10 cellular contexts compared by ENCODE assay signal in genomic region chr15:66670698-66671580, GRCh38. TPM values are rescaled to one million over a fixed set of nuclear protein-coding genes. Genes with fewer than 3 reads are reported as not detected.
A peak's percentile ranks its signal among the peaks of the same experiment; 100 is the strongest.
DNase-seq lines count a peak whose midpoint lies in the region; ATAC-seq, FAIRE-seq and TF ChIP-seq lines count a peak whose summit lies in the region.
"Had no signal": no experiment of that assay in that cellular context is flagged by ENCODE, and none has a peak within 500 bp of the region (broad histone marks: within the 10 kb centered on the region; RNA-seq: fewer than 3 reads in every experiment).

No MANE protein-coding gene starts in this region.

- peaks cover 19% of the 10 kb centered on the region for H3K4me1 Mint-ChIP-seq in neural crest cell

- no peak for ATAC-seq in heart left ventricle

- H3K27ac ChIP-seq in heart left ventricle = no peak overlapping the region

- no peak for FAIRE-seq in urothelium cell line (lab: Jason Lieb, UNC)
- FAIRE-seq: RCC 7860 had no signal

- no peak overlapping the region for H3K4me3 Mint-ChIP-seq in neural crest cell

- H3K36me3 ChIP-seq in ES-I3 (ENCODE audit: insufficient read depth, low read length) = no peaks in the 10 kb centered on the region
- H3K36me3 ChIP-seq in heart left ventricle = no peaks in the 10 kb centered on the region

- H3K4me3 ChIP-seq in heart left ventricle = no peak overlapping the region

- H3K9me3 Mint-ChIP-seq in neural crest cell = peaks cover 3% of the 10 kb centered on the region

- H3K27ac Mint-ChIP-seq in neural crest cell (ENCODE audit: unreplicated experiment) = peak overlapping the region; percentile 70

- TF ChIP-seq POLR2A in heart left ventricle (IDR thresholded peaks at IDR 0.05) = no peak

- peak; percentile 47 for DNase-seq in NCI-H2196 treated with DMSO at 0.1 percent for 48 hours (lab: John Stamatoyannopoulos, UW; ENCODE audit: unreplicated experiment)
- DNase-seq in cerebellar cortex (ENCODE audit: low spot score) = peak; percentile 27
- no peak for DNase-seq in neural crest cell (ENCODE audit: low read depth, low spot score)
- DNase-seq in urothelium cell line (ENCODE audit: low spot score) = no peak
- no peak for DNase-seq in effector CD4-positive, alpha-beta T cell
- DNase-seq in heart left ventricle = no peak
- DNase-seq in dermis blood vessel endothelial cell = no peak
- DNase-seq: amniotic stem cell had no signal

- H3K9ac ChIP-seq in ES-I3 (ENCODE audit: low read depth, low read length) = peak overlapping the region; percentile 16; the same call in 1 of the 2 replicates

- 80 to 83% (median 82%) methylated on average over 19 to 23 of the region's 23 CpGs for whole genome bisulfite sequencing in heart left ventricle, 4 donors

- H3K27me3 Mint-ChIP-seq in neural crest cell (ENCODE audit: low read depth) = no peaks in the 10 kb centered on the region

- peaks cover 20% of the 10 kb centered on the region for H3K4me1 ChIP-seq in ES-I3 (ENCODE audit: insufficient read depth, low read length)
- peaks cover 0 to 10% (median 0%) of the 10 kb centered on the region in 12 donors for H3K4me1 ChIP-seq in heart left ventricle

- intact Hi-C loops in heart left ventricle (cut with DNase I) = loop anchor here in 1 of 10 donors (5.0 kb wide), 1 partner anchor 39 kb away; no protein-coding TSS in a partner anchor

- H3K27me3 ChIP-seq in heart left ventricle = no peaks in the 10 kb centered on the region

- H3K36me3 Mint-ChIP-seq in neural crest cell (ENCODE audit: low read depth) = no peaks in the 10 kb centered on the region

- TF ChIP-seq CTCF in neural crest cell (conservative IDR thresholded peaks at IDR 0.05) (no peak), heart left ventricle (IDR thresholded peaks at IDR 0.05) (no peak)

- H3K9me3 ChIP-seq in ES-I3 (ENCODE audit: control insufficient read depth, insufficient read depth, low read length) = peaks cover 4% of the 10 kb centered on the region; the same call in 1 of the 2 replicates
- peaks cover 0 to 8% (median 0%) of the 10 kb centered on the region in 12 donors for H3K9me3 ChIP-seq in heart left ventricle

RNA-seq across cellular contexts. Expression of gene SMAD6, which starts 31.1 kb away (rescaled TPM):
- total RNA-seq in neural crest cell = 4.7 and 5.4 TPM in 2 replicates
- 10 to 100 TPM; 14.4 to 65.9 (median 20.8) TPM for total RNA-seq in heart left ventricle
- polyA plus RNA-seq in heart left ventricle = 10 to 100 TPM; 10.4 to 19.0 TPM
- total RNA-seq in dermis blood vessel endothelial cell = 10.1 and 11.9 TPM in 2 replicates

Comparison
In these comparisons a context has a peak if more than half of its experiments do, and no peak if none do; other contexts are left out.
1. DNase-seq: peak in NCI-H2196 treated with DMSO at 0.1 percent for 48 hours (single experiment) and cerebellar cortex (single experiment); none in neural crest cell (single experiment), urothelium cell line (single experiment), effector CD4-positive, alpha-beta T cell (single experiment), heart left ventricle (0 of 5) and dermis blood vessel endothelial cell (single experiment).